ENCODE assay signal across 18 cellular contexts in the genomic region with DNA sequence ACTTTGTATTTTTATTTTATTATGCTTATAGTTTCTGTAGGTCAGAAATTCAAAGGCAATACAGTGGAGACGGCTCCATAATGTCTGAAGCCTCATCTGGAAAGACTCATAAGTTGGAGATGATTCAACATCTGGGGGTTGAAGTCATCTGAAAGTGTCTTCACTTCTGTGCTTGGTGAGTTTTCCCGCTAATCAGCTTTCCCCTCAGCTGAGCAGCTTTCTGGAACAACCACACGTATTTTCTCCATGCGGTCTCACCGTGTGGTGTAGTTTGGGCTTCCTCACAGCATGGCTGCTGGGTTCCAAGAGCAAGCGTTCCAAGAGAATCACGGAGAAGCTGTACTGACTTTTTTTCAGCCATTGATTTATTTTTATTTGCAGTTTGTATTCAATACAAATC. TPM values are rescaled to one million over a fixed set of nuclear protein-coding genes. Genes with fewer than 3 reads are reported as not detected.
DNase-seq lines count a peak whose midpoint lies in the region; ATAC-seq, FAIRE-seq and TF ChIP-seq lines count a peak whose summit lies in the region.
"Had no signal": no experiment of that assay in that cellular context is flagged by ENCODE, and none has a peak within 500 bp of the region (broad histone marks: within the 10 kb centered on the region; RNA-seq: fewer than 3 reads in every experiment).

No MANE protein-coding gene starts in this region.

- no peak overlapping the region for H4K91ac ChIP-seq in mesenchymal stem cell (ENCODE audit: low read length)

- in situ Hi-C loops in HepG2 (cut with HindIII; ENCODE audit: extremely low pct_ligation_motif_present, low pct_unique_long_range_greater_than_20kb) = no loop called here

- H3K9me3 ChIP-seq in HepG2 (ENCODE audit: low read length) (no peaks in the 10 kb centered on the region), right lobe of liver (no peaks in the 10 kb centered on the region), HEK293 (ENCODE audit: control insufficient read depth, insufficient read depth, low read depth, low read length) (no peaks in the 10 kb centered on the region), astrocyte (ENCODE audit: insufficient read depth, low read depth, low read length) (no peaks in the 10 kb centered on the region), prostate gland (no peaks in the 10 kb centered on the region), mesenchymal stem cell (ENCODE audit: control insufficient read depth, low read length) (peaks cover 3% of the 10 kb centered on the region)
- H3K9me3 ChIP-seq: Caco-2 had no signal

- intact Hi-C loops in HepG2 (cut with micrococcal nuclease; ENCODE audit: unreplicated experiment) (loop anchor here (10.0 kb wide), 1 partner anchor 85 kb away; the partner anchor contains the start of genes CASP9 and DNAJC16), right lobe of liver (cut with DNase I) (no loop called here), prostate gland (cut with DNase I) (no loop called here)

- H3K4me3 Mint-ChIP-seq in astrocyte (ENCODE audit: unreplicated experiment) = no peak overlapping the region
- H3K4me3 Mint-ChIP-seq: CD14-positive monocyte; CD8-positive, alpha-beta T cell; H9; IgD-negative memory B cell had no signal

- no peak for TF ChIP-seq RAD21 in HepG2 (CRISPR knock-in tag; IDR thresholded peaks at IDR 0.05)

- no peaks in the 10 kb centered on the region for H4K20me1 ChIP-seq in HepG2 (ENCODE audit: insufficient read depth, low read length)
- H4K20me1 ChIP-seq in astrocyte (ENCODE audit: insufficient read depth, low read length) = no peaks in the 10 kb centered on the region

- TF ChIP-seq POLR2A in HepG2 (IDR thresholded peaks at IDR 0.05; ENCODE audit: insufficient read depth in 1 of 2, low read depth in 2 of 2, low read length in 2 of 2) (no peak), right lobe of liver (IDR thresholded peaks at IDR 0.05) (no peak), prostate gland (IDR thresholded peaks at IDR 0.05) (no peak)

- DNase-seq in HepG2 (ENCODE audit: low spot score) (no peak), right lobe of liver (no peak), astrocyte (ENCODE audit: low read depth) (no peak), prostate gland (ENCODE audit: low spot score) (no peak), mesenchymal stem cell (no peak), HEK293T (ENCODE audit: extremely low spot score) (no peak)
- DNase-seq in effector CD8-positive, alpha-beta T cell (lab: John Stamatoyannopoulos, UW) = no peak
- DNase-seq: Caco-2; CD8-positive, alpha-beta T cell; DND-41; GOT3; H9 had no signal

- no peaks in the 10 kb centered on the region for H3K79me1 ChIP-seq in mesenchymal stem cell (replicated peaks; ENCODE audit: low read length, poor library complexity, severe bottlenecking)

- no peaks in the 10 kb centered on the region for H3K4me1 Mint-ChIP-seq in astrocyte (ENCODE audit: low read depth, unreplicated experiment)
- H3K4me1 Mint-ChIP-seq: CD14-positive monocyte, IgD-negative memory B cell had no signal

- H3K4me1 ChIP-seq in HepG2 (ENCODE audit: insufficient read depth, low read length) (peaks cover 36% of the 10 kb centered on the region), right lobe of liver (peaks cover 0 to 17% (median 0%) of the 10 kb centered on the region in 4 donors), HEK293 (ENCODE audit: control insufficient read depth, insufficient read depth, low read length) (no peaks in the 10 kb centered on the region), astrocyte (ENCODE audit: insufficient read depth, low read length) (no peaks in the 10 kb centered on the region), prostate gland (replicated peaks) (peaks cover 5% of the 10 kb centered on the region), mesenchymal stem cell (ENCODE audit: control insufficient read depth, insufficient read depth, low read depth, low read length) (no peaks in the 10 kb centered on the region)
- H3K4me1 ChIP-seq: Caco-2 had no signal

- ATAC-seq in HepG2 (no peak), right lobe of liver (no peak)
- ATAC-seq: CD8-positive, alpha-beta T cell had no signal

- H3K9me3 Mint-ChIP-seq in astrocyte (ENCODE audit: unreplicated experiment) = no peaks in the 10 kb centered on the region
- H3K9me3 Mint-ChIP-seq: CD8-positive, alpha-beta T cell; H9; IgD-negative memory B cell had no signal

- H3K27me3 ChIP-seq in HepG2 (ENCODE audit: control insufficient read depth in 1 of 2, insufficient read depth in 2 of 2, low read length in 2 of 2) = no peaks in the 10 kb centered on the region; a peak in 1 of 5 replicates
- no peaks in the 10 kb centered on the region for H3K27me3 ChIP-seq in right lobe of liver
- no peaks in the 10 kb centered on the region for H3K27me3 ChIP-seq in astrocyte (ENCODE audit: insufficient read depth, low read length)
- no peaks in the 10 kb centered on the region for H3K27me3 ChIP-seq in prostate gland (replicated peaks; ENCODE audit: insufficient read depth)
- no peaks in the 10 kb centered on the region for H3K27me3 ChIP-seq in mesenchymal stem cell (ENCODE audit: control insufficient read depth in 1 of 2, insufficient read depth in 1 of 2, low read length in 2 of 2)

- H3K14ac ChIP-seq in mesenchymal stem cell (ENCODE audit: low read length in 2 of 2) = no peak overlapping the region

- H3K27ac Mint-ChIP-seq in astrocyte (ENCODE audit: unreplicated experiment) = no peak overlapping the region
- H3K27ac Mint-ChIP-seq: CD14-positive monocyte; CD8-positive, alpha-beta T cell; H9 had no signal

- no peak overlapping the region for H3K23ac ChIP-seq in mesenchymal stem cell (ENCODE audit: low read length in 2 of 2)

- POLR2A ChIA-PET in HepG2 (lab: Yijun Ruan, JAX) = interaction anchor here (1.7 kb wide), 1 partner anchor 9 kb away, joined by 16 read pairs; no protein-coding TSS in a partner anchor
- POLR2A ChIA-PET in HEK293 (lab: Yijun Ruan, JAX) = no interaction called here
- POLR2A ChIA-PET in HEK293T (lab: Yijun Ruan, JAX) = no interaction called here

- no peak overlapping the region for H2AFZ ChIP-seq in HepG2 (ENCODE audit: low read length)
- H2AFZ ChIP-seq in astrocyte (ENCODE audit: low read depth, low read length) = peak overlapping the region; percentile 41
- H2AFZ ChIP-seq in mesenchymal stem cell (ENCODE audit: low read depth, low read length) = no peak overlapping the region

- no peaks in the 10 kb centered on the region for H3K79me2 ChIP-seq in HepG2 (ENCODE audit: insufficient read depth, low read length)
- H3K79me2 ChIP-seq in astrocyte (ENCODE audit: insufficient read depth, low read length) = no peaks in the 10 kb centered on the region

- H3K4me3 ChIP-seq in HepG2 (replicated peaks in 1 of 3; ENCODE audit: insufficient read depth in 1 of 3, low read depth in 2 of 3, low read length in 3 of 3) = no peak overlapping the region
- no peak overlapping the region for H3K4me3 ChIP-seq in right lobe of liver
- no peak overlapping the region for H3K4me3 ChIP-seq in HEK293 (ENCODE audit: low read depth, low read length)
- no peak overlapping the region for H3K4me3 ChIP-seq in astrocyte (ENCODE audit: insufficient read depth, low read depth, low read length)
- no peak overlapping the region for H3K4me3 ChIP-seq in prostate gland
- no peak overlapping the region for H3K4me3 ChIP-seq in mesenchymal stem cell (ENCODE audit: insufficient read depth in 1 of 2, low read depth in 1 of 2, low read length in 2 of 2)

- H3K18ac ChIP-seq in mesenchymal stem cell (ENCODE audit: low read depth in 1 of 2, low read length in 2 of 2) = no peak overlapping the region

- H3K4me2 ChIP-seq in HepG2 (ENCODE audit: low read depth, low read length) (no peak overlapping the region; the same call in 1 of the 2 replicates), astrocyte (ENCODE audit: low read length) (no peak overlapping the region), mesenchymal stem cell (ENCODE audit: low read length, poor library complexity, severe bottlenecking) (no peak overlapping the region)
- H3K4me2 ChIP-seq: KMS-11 had no signal

- TF ChIP-seq CTCF in HepG2 (CRISPR knock-in tag; IDR thresholded peaks at IDR 0.05) (no peak), right lobe of liver (IDR thresholded peaks at IDR 0.05) (no peak), HEK293 (tag by site-specific recombination; IDR thresholded peaks at IDR 0.05) (no peak), astrocyte (IDR thresholded peaks at IDR 0.05; ENCODE audit: insufficient read depth, low read depth, low read length) (no peak), prostate gland (IDR thresholded peaks at IDR 0.05) (no peak)

- CTCF ChIA-PET in HepG2 (lab: Yijun Ruan, JAX; ENCODE audit: low intra/inter-chr PET ratio, low total read pairs) (no interaction called here), HEK293 (lab: Yijun Ruan, JAX) (no interaction called here), HEK293T (lab: Yijun Ruan, JAX) (no interaction called here)

- H2BK5ac ChIP-seq in mesenchymal stem cell (ENCODE audit: low read depth, low read length, poor library complexity, severe bottlenecking) = no peak overlapping the region

- H3K36me3 ChIP-seq in HepG2 (replicated peaks in 1 of 2; ENCODE audit: control insufficient read depth in 1 of 2, insufficient read depth in 2 of 2, low read length in 2 of 2) (no peaks in the 10 kb centered on the region), right lobe of liver (no peaks in the 10 kb centered on the region), HEK293 (ENCODE audit: control insufficient read depth in 2 of 2, insufficient read depth in 1 of 2, low read length in 2 of 2) (no peaks in the 10 kb centered on the region), astrocyte (ENCODE audit: insufficient read depth, low read length) (no peaks in the 10 kb centered on the region), prostate gland (no peaks in the 10 kb centered on the region), mesenchymal stem cell (ENCODE audit: control insufficient read depth in 1 of 2, insufficient read depth in 2 of 2, low read depth in 1 of 2, low read length in 2 of 2) (no peaks in the 10 kb centered on the region)

- BruUV-seq in HepG2 (replicated peaks; lab: Mats Ljungman, UMichigan) = no TSS peak

- no peak overlapping the region for H3K9ac ChIP-seq in HepG2 (ENCODE audit: insufficient read depth, low read depth, low read length)
- H3K9ac ChIP-seq in astrocyte (ENCODE audit: low read length) = no peak overlapping the region
- no peak overlapping the region for H3K9ac ChIP-seq in mesenchymal stem cell (ENCODE audit: low read length)
- H3K9ac ChIP-seq: KMS-11 had no signal

- H4K8ac ChIP-seq in mesenchymal stem cell (ENCODE audit: low read length) = no peak overlapping the region

- WGBS in HepG2 (ENCODE audit: low lambda C conversion rate) = 53% methylated on average over 7 of the region's 7 CpGs
- 88% methylated on average over 7 of the region's 7 CpGs for WGBS in right lobe of liver (ENCODE audit: insufficient coverage, low coverage, low lambda C conversion rate, missing lambda C conversion rate)
- WGBS in prostate gland = 73% methylated on average over 7 of the region's 7 CpGs
- 95% methylated on average over 7 of the region's 7 CpGs for WGBS in mesenchymal stem cell

- no peak overlapping the region for H2BK12ac ChIP-seq in mesenchymal stem cell (ENCODE audit: low read length in 2 of 2)

- peaks cover 5% of the 10 kb centered on the region for H3K36me3 Mint-ChIP-seq in astrocyte (ENCODE audit: low read depth, unreplicated experiment)
- H3K36me3 Mint-ChIP-seq: CD14-positive monocyte; CD8-positive, alpha-beta T cell; IgD-negative memory B cell had no signal

- peaks cover 14% of the 10 kb centered on the region for H3K27me3 Mint-ChIP-seq in astrocyte (ENCODE audit: low read depth, unreplicated experiment)
- H3K27me3 Mint-ChIP-seq: IgD-negative memory B cell had no signal

- no peak overlapping the region for H3K4ac ChIP-seq in mesenchymal stem cell (ENCODE audit: low read depth in 1 of 2, low read length in 2 of 2)

- H3K27ac ChIP-seq in HepG2 (ENCODE audit: extremely low read length, insufficient read depth, low read length) (no peak overlapping the region), right lobe of liver (no peak overlapping the region), HEK293 (ENCODE audit: extremely low read depth, low read depth, low read length) (no peak overlapping the region), astrocyte (ENCODE audit: low read depth, low read length) (no peak overlapping the region), prostate gland (peak overlapping the region; percentile 64 to 77), mesenchymal stem cell (ENCODE audit: low read length, poor library complexity, severe bottlenecking) (no peak overlapping the region)
- H3K27ac ChIP-seq: KMS-11 had no signal

- FAIRE-seq in HepG2 (lab: Jason Lieb, UNC) = no peak
- FAIRE-seq in astrocyte (lab: Jason Lieb, UNC) = no peak
- FAIRE-seq: GM18507 had no signal

- no peak overlapping the region for H2AK5ac ChIP-seq in mesenchymal stem cell (ENCODE audit: low read length, severe bottlenecking)

- no peak overlapping the region for H2BK120ac ChIP-seq in mesenchymal stem cell (ENCODE audit: low read depth, low read length)

- no peak overlapping the region for H2BK15ac ChIP-seq in mesenchymal stem cell (ENCODE audit: low read depth, poor library complexity, severe bottlenecking)

- TF ChIP-seq EP300 in HepG2 (IDR thresholded peaks at IDR 0.05; ENCODE audit: low read depth in 2 of 2, low read length in 2 of 2) = no peak
- TF ChIP-seq EP300 in HepG2 (CRISPR knock-in tag; IDR thresholded peaks at IDR 0.05; ENCODE audit: borderline replicate concordance) = no peak

RNA-seq across cellular contexts. Expression of gene DDI2, which starts 7.6 kb away (rescaled TPM):
- total RNA-seq in HepG2 (2016; rRNA removed; fragmentation: Illumina TruSeq; extraction: Trizol) = 25.7 and 34.0 TPM in 2 replicates
- 5.9 and 7.5 TPM in 2 replicates for total RNA-seq in HepG2 (2016; cell fraction: cytosol; rRNA removed; fragmentation: Illumina TruSeq; extraction: Trizol; ENCODE audit: low read depth)
- total RNA-seq in HepG2 (2016; cell fraction: insoluble cytoplasmic fraction; rRNA removed; fragmentation: Illumina TruSeq; extraction: Trizol) = 26.2 and 32.2 TPM in 2 replicates
- total RNA-seq in HepG2 (2016; cell fraction: membrane; rRNA removed; fragmentation: Illumina TruSeq; extraction: Trizol) = 11.2 and 13.9 TPM in 2 replicates
- 41.5 and 50.4 TPM in 2 replicates for total RNA-seq in HepG2 (2016; cell fraction: nucleus; rRNA removed; fragmentation: Illumina TruSeq; extraction: Trizol)
- polyA plus RNA-seq in HepG2 (2011; rRNA removed) = 8.5 and 10.1 TPM in 2 replicates
- 5.5 and 7.7 TPM in 2 replicates for polyA plus RNA-seq in HepG2 (2011; cell fraction: cytosol; rRNA removed)
- polyA plus RNA-seq in HepG2 (2011; cell fraction: nucleus; rRNA removed) = 19.8 and 23.2 TPM in 2 replicates
- 19.5 and 23.0 TPM in 2 replicates for polyA plus RNA-seq in HepG2 (2012)
- polyA plus RNA-seq in HepG2 (2016; cell fraction: cytosol; fragmentation: Illumina TruSeq; extraction: Trizol; ENCODE audit: low read depth) = 1.1 and 1.3 TPM in 2 replicates
- polyA plus RNA-seq in HepG2 (2016; cell fraction: insoluble cytoplasmic fraction; fragmentation: Illumina TruSeq; extraction: Trizol; ENCODE audit: low read depth) = 22.9 and 23.8 TPM in 2 replicates
- 2.7 and 3.3 TPM in 2 replicates for polyA plus RNA-seq in HepG2 (2016; cell fraction: membrane; fragmentation: Illumina TruSeq; extraction: Trizol; ENCODE audit: low read depth)
- 23.7 and 25.3 TPM in 2 replicates for polyA plus RNA-seq in HepG2 (2016; cell fraction: nucleus; fragmentation: Illumina TruSeq; extraction: Trizol; ENCODE audit: insufficient read depth, low read depth)
- 38.4 and 51.6 TPM in 2 replicates for polyA minus RNA-seq in HepG2 (2011; rRNA and poly(A)+ RNA removed; ENCODE audit: low replicate concordance)
- 15.5 and 15.8 TPM in 2 replicates for polyA minus RNA-seq in HepG2 (2011; cell fraction: cytosol; rRNA and poly(A)+ RNA removed)
- polyA minus RNA-seq in HepG2 (2011; cell fraction: nucleus; rRNA and poly(A)+ RNA removed) = 118 and 145 TPM in 2 replicates
- 10 to 100 TPM; 24.9 to 70.0 (median 42.9) TPM for total RNA-seq in right lobe of liver
- 24.1 and 26.1 TPM in 2 replicates for total RNA-seq in astrocyte
- 10 to 100 TPM; 47.5 to 58.4 TPM for total RNA-seq in prostate gland
- 5.8 TPM for polyA plus RNA-seq in mesenchymal stem cell (2013, experiment 1 of 2)
- polyA plus RNA-seq in mesenchymal stem cell (2013, experiment 2 of 2) = 5.6 TPM

RNA-seq across cellular contexts. Expression of gene AGMAT, which starts 24.8 kb away (rescaled TPM):
- total RNA-seq in HepG2 (2016; rRNA removed; fragmentation: Illumina TruSeq; extraction: Trizol) (174 and 216 TPM in 2 replicates), right lobe of liver (10 to 100 TPM; 49.4 to 79.9 (median 66.1) TPM), astrocyte (0.41 and 0.53 TPM in 2 replicates), prostate gland (1 to 10 TPM in 1 of 2 donors, under 1 TPM in 1; 0.96 to 1.9 TPM)
- total RNA-seq in HepG2 (2016; cell fraction: cytosol; rRNA removed; fragmentation: Illumina TruSeq; extraction: Trizol; ENCODE audit: low read depth) = 22.0 and 25.2 TPM in 2 replicates
- total RNA-seq in HepG2 (2016; cell fraction: insoluble cytoplasmic fraction; rRNA removed; fragmentation: Illumina TruSeq; extraction: Trizol) = 174 and 209 TPM in 2 replicates
- total RNA-seq in HepG2 (2016; cell fraction: membrane; rRNA removed; fragmentation: Illumina TruSeq; extraction: Trizol) = 86.5 and 94.9 TPM in 2 replicates
- 61.7 and 71.0 TPM in 2 replicates for total RNA-seq in HepG2 (2016; cell fraction: nucleus; rRNA removed; fragmentation: Illumina TruSeq; extraction: Trizol)
- 52.6 and 59.1 TPM in 2 replicates for polyA plus RNA-seq in HepG2 (2011; rRNA removed)
- polyA plus RNA-seq in HepG2 (2011; cell fraction: cytosol; rRNA removed) = 56.4 and 64.1 TPM in 2 replicates
- 19.8 and 21.4 TPM in 2 replicates for polyA plus RNA-seq in HepG2 (2011; cell fraction: nucleus; rRNA removed)
- 42.6 and 66.8 TPM in 2 replicates for polyA plus RNA-seq in HepG2 (2012)
- polyA plus RNA-seq in HepG2 (2016; cell fraction: cytosol; fragmentation: Illumina TruSeq; extraction: Trizol; ENCODE audit: low read depth) = 17.9 and 21.4 TPM in 2 replicates
- polyA plus RNA-seq in HepG2 (2016; cell fraction: insoluble cytoplasmic fraction; fragmentation: Illumina TruSeq; extraction: Trizol; ENCODE audit: low read depth) = 174 and 175 TPM in 2 replicates
- 49.4 and 51.3 TPM in 2 replicates for polyA plus RNA-seq in HepG2 (2016; cell fraction: membrane; fragmentation: Illumina TruSeq; extraction: Trizol; ENCODE audit: low read depth)
- 65.8 and 75.1 TPM in 2 replicates for polyA plus RNA-seq in HepG2 (2016; cell fraction: nucleus; fragmentation: Illumina TruSeq; extraction: Trizol; ENCODE audit: insufficient read depth, low read depth)
- 29.8 and 85.0 TPM in 2 replicates for polyA minus RNA-seq in HepG2 (2011; rRNA and poly(A)+ RNA removed; ENCODE audit: low replicate concordance)
- polyA minus RNA-seq in HepG2 (2011; cell fraction: cytosol; rRNA and poly(A)+ RNA removed) = 46.5 and 48.4 TPM in 2 replicates
- 22.0 and 23.9 TPM in 2 replicates for polyA minus RNA-seq in HepG2 (2011; cell fraction: nucleus; rRNA and poly(A)+ RNA removed)
- 0.51 TPM for polyA plus RNA-seq in mesenchymal stem cell (2013, experiment 1 of 2)
- 0.58 TPM for polyA plus RNA-seq in mesenchymal stem cell (2013, experiment 2 of 2)
- total RNA-seq: A172 had no signal
- polyA plus RNA-seq: CD14-positive monocyte had no signal

Comparison
In these comparisons a context has a peak if more than half of its experiments do, and no peak if none do; other contexts are left out.
1. H3K27ac ChIP-seq: peak in prostate gland (2 of 2); none in HepG2 (single experiment), right lobe of liver (0 of 3), HEK293 (single experiment), astrocyte (single experiment) and mesenchymal stem cell (single experiment).
2. RNA of gene AGMAT, which starts 24.8 kb away (total RNA-seq): 22.0 to 216 TPM in HepG2 and 49.4 to 79.9 TPM in right lobe of liver; 0.96 to 1.9 TPM in prostate gland and 0.41 to 0.53 TPM in astrocyte; every median in the first group is over 4 times any median in the second.
3. Of the 63 proteins assayed by ChIP-seq in both HepG2 and HEK293: peak only in HepG2: PRDM10; only in HEK293: SETDB1; in both: none; in neither: 61.